20 cellular contexts compared by ENCODE assay signal in genomic region chr22:42700901-42701300, GRCh38. TPM values are rescaled to one million over a fixed set of nuclear protein-coding genes. Genes with fewer than 3 reads are reported as not detected.
"Had no signal": no experiment of that assay in that cellular context is flagged by ENCODE, and none has a peak within 500 bp of the region (broad histone marks: within the 10 kb centered on the region; RNA-seq: fewer than 3 reads in every experiment).

No MANE protein-coding gene starts in this region.

- DNase-seq: activated CD4-positive, alpha-beta T cell treated with anti-CD3 and anti-CD28 coated beads, Interleukin-2, amount 50 U/mL, for 1 hour; activated CD4-positive, CD25-positive, alpha-beta regulatory T cell treated with anti-CD3 and anti-CD28 coated beads, Interleukin-2, amount 50 U/mL, for 72 hours; activated CD8-positive, alpha-beta memory T cell treated with anti-CD3 and anti-CD28 coated beads for 24 hours; activated CD8-positive, alpha-beta memory T cell treated with anti-CD3 and anti-CD28 coated beads, Interleukin-2, amount 50 U/mL, for 48 hours; activated effector memory CD4-positive, alpha-beta T cell treated with Interleukin-2 at 50 U/mL for 16 hours; activated T-cell treated with anti-CD3 and anti-CD28 coated beads, Interleukin-2, amount 50 U/mL, for 48 hours; effector CD4-positive, alpha-beta T cell; islet precursor cell; left lung; naive thymus-derived CD4-positive, alpha-beta T cell; ovary; spleen; stimulated activated CD4-positive, alpha-beta T cell treated with anti-CD3 and anti-CD28 coated beads, Interleukin-4, amount 100 ng/mL, for 4 hours had no signal

- H3K9me3 ChIP-seq: breast epithelium, left lung, ovary, spleen had no signal

- H3K4me1 ChIP-seq: breast epithelium, neural progenitor cell had no signal

- H3K9ac ChIP-seq: neural progenitor cell had no signal

- ATAC-seq: esophagus mucosa; left lung; naive thymus-derived CD4-positive, alpha-beta T cell; sciatic nerve; stimulated activated memory B cell treated with anti-CD40 and anti-IgM and Interleukin-4, amounts not matched to agents 10 μg/mL and 1 μg/mL and 100 μg/mL, for 72 hours had no signal

- H3K27ac ChIP-seq: hepatocyte, left lung, neural progenitor cell, ovary had no signal

- FAIRE-seq: astrocyte had no signal

- H3K4me3 ChIP-seq: breast epithelium, hepatocyte, left lung, neural progenitor cell, ovary, spleen had no signal

- H3K36me3 ChIP-seq: breast epithelium, left lung, neural progenitor cell, ovary, spleen had no signal

- H3K27me3 ChIP-seq: breast epithelium, hepatocyte, left lung, neural progenitor cell, ovary, spleen had no signal

RNA-seq across cellular contexts. Expression of gene A4GALT, which starts 19.8 kb away (rescaled TPM):
- total RNA-seq: naive thymus-derived CD4-positive, alpha-beta T cell had no signal
- polyA plus RNA-seq: naive thymus-derived CD4-positive, alpha-beta T cell had no signal
